ENCODE assay signal across 11 cellular contexts in the genomic region with DNA sequence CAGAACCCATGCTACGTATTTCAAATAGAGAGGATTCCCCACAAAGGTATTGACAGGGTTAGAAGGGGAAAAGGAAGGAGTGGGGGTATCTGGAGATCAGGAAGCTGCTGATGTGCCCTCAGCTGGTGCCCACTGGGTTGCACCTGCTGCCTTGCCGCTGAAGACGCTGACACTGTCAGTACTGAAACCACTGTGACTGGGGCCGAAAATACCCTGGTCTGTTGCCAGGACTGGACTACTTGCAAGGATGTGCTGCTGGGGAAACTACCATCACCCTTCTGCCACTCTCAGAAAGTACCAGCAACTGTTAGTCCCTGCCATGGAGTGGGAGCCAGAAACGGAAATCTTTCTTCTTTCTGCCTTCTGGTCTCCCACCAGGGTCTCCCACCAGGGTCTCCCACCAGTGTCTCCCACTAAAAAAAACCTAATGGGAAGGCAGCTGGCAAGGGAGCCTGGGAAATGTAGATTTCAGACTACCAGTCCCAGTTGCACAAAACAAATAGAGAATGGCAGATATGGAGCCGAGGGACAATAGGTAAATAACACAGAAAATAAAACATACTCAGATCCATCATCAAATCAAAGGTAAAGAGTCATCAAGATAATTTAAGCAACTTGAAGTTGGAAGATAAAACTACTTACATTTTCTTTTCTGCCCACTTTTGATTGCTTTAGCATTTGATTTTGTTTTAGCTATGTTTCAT.
DNase-seq lines count a peak whose midpoint lies in the region; ATAC-seq lines count a peak whose summit lies in the region.
"Had no signal": no experiment of that assay in that cellular context is flagged by ENCODE, and none has a peak within 500 bp of the region (broad histone marks: within the 10 kb centered on the region; RNA-seq: fewer than 3 reads in every experiment).

No MANE protein-coding gene starts in this region.

- DNase-seq in SHP77 treated with DMSO at 0.1 percent for 48 hours (lab: John Stamatoyannopoulos, UW) (peak; percentile 67), AG08396 (ENCODE audit: low spot score) (no peak), EL (no peak)
- DNase-seq in stimulated activated CD4-positive, alpha-beta T cell treated with anti-CD3 and anti-CD28 coated beads, Interleukin-2, amount 100 ng/mL, for 24 hours = no peak
- DNase-seq: activated CD8-positive, alpha-beta memory T cell treated with anti-CD3 and anti-CD28 coated beads for 24 hours; CD8-positive, alpha-beta memory T cell; uterus had no signal

- ATAC-seq in GM18519 (IDR thresholded peaks at IDR 0.05; ENCODE audit: low FRiP score, unreplicated experiment) (peak; percentile 94), GM21576 (IDR thresholded peaks at IDR 0.05; ENCODE audit: unreplicated experiment) (peak; percentile 85), HG03280 (IDR thresholded peaks at IDR 0.05; ENCODE audit: unreplicated experiment) (peak; percentile 95), esophagus mucosa (no peak)
